Comparison of ENCODE assay signal across 14 cellular contexts in genomic region chr12:123895477-123895876, GRCh38.
DNase-seq lines count a peak whose midpoint lies in the region; ATAC-seq and TF ChIP-seq lines count a peak whose summit lies in the region.
"Had no signal": no experiment of that assay in that cellular context is flagged by ENCODE, and none has a peak within 500 bp of the region (broad histone marks: within the 10 kb centered on the region; RNA-seq: fewer than 3 reads in every experiment).

No MANE protein-coding gene starts in this region.

- no peak for TF ChIP-seq CTCF in natural killer cell (IDR thresholded peaks at IDR 0.05)

- H3K9me3 Mint-ChIP-seq in natural killer cell treated with Interleukin-12 subunit alpha and Interleukin-12 subunit beta and Interleukin-15 and Interleukin-18, amount 100 ng/mL, for 72 hours: no peaks in the 10 kb centered on the region
- H3K9me3 Mint-ChIP-seq in natural killer cell: no peaks in the 10 kb centered on the region
- H3K9me3 Mint-ChIP-seq in activated T-cell treated with anti-CD3 and anti-CD28 coated beads, Interleukin-2, amount 50 U/mL, for 4 hours: no peaks in the 10 kb centered on the region
- H3K9me3 Mint-ChIP-seq: CD4-positive, CD25-positive, alpha-beta regulatory T cell had no signal

- H3K27ac Mint-ChIP-seq in natural killer cell treated with Interleukin-12 subunit alpha and Interleukin-12 subunit beta and Interleukin-15 and Interleukin-18, amount 100 ng/mL, for 72 hours: no peak overlapping the region
- H3K27ac Mint-ChIP-seq in natural killer cell: no peak overlapping the region
- H3K27ac Mint-ChIP-seq: IgD-negative memory B cell had no signal

- H3K27me3 Mint-ChIP-seq in natural killer cell treated with Interleukin-12 subunit alpha and Interleukin-12 subunit beta and Interleukin-15 and Interleukin-18, amount 100 ng/mL, for 72 hours: peaks cover 8 to 23% of the 10 kb centered on the region in 2 donors
- H3K27me3 Mint-ChIP-seq in natural killer cell (ENCODE audit: low read depth in 2 of 2): peaks cover 2 to 11% of the 10 kb centered on the region in 2 donors
- H3K27me3 Mint-ChIP-seq in activated T-cell treated with anti-CD3 and anti-CD28 coated beads, Interleukin-2, amount 50 U/mL, for 4 hours (ENCODE audit: low read depth): peaks cover 14% of the 10 kb centered on the region
- H3K27me3 Mint-ChIP-seq: IgD-negative memory B cell had no signal

- H3K36me3 Mint-ChIP-seq in natural killer cell treated with Interleukin-12 subunit alpha and Interleukin-12 subunit beta and Interleukin-15 and Interleukin-18, amount 100 ng/mL, for 72 hours: no peaks in the 10 kb centered on the region
- no peaks in the 10 kb centered on the region for H3K36me3 Mint-ChIP-seq in natural killer cell
- H3K36me3 Mint-ChIP-seq in activated T-cell treated with anti-CD3 and anti-CD28 coated beads, Interleukin-2, amount 50 U/mL, for 4 hours (ENCODE audit: insufficient read depth): no peaks in the 10 kb centered on the region
- H3K36me3 Mint-ChIP-seq: IgD-negative memory B cell had no signal

- no peaks in the 10 kb centered on the region for H3K4me1 Mint-ChIP-seq in natural killer cell treated with Interleukin-12 subunit alpha and Interleukin-12 subunit beta and Interleukin-15 and Interleukin-18, amount 100 ng/mL, for 72 hours (ENCODE audit: low read depth in 2 of 2)
- no peaks in the 10 kb centered on the region for H3K4me1 Mint-ChIP-seq in natural killer cell
- no peaks in the 10 kb centered on the region for H3K4me1 Mint-ChIP-seq in activated T-cell treated with anti-CD3 and anti-CD28 coated beads, Interleukin-2, amount 50 U/mL, for 4 hours (ENCODE audit: low read depth)
- H3K4me1 Mint-ChIP-seq: CD4-positive, CD25-positive, alpha-beta regulatory T cell; IgD-negative memory B cell had no signal

- DNase-seq in natural killer cell treated with Interleukin-12 subunit alpha and Interleukin-12 subunit beta and Interleukin-15 and Interleukin-18, amount 100 ng/mL, for 72 hours (ENCODE audit: low spot score): peak; percentile 16
- no peak for DNase-seq in natural killer cell
- peak; percentile 59 for DNase-seq in NCI-H774 (lab: John Stamatoyannopoulos, UW)
- DNase-seq in midbrain (lab: John Stamatoyannopoulos, UW): peak; percentile 30
- peak; percentile 61 for DNase-seq in superior temporal gyrus (ENCODE audit: extremely low spot score)
- DNase-seq in activated T-cell treated with anti-CD3 and anti-CD28 coated beads, Interleukin-2, amount 50 U/mL, for 4 hours: no peak
- DNase-seq in retina: no peak
- DNase-seq: Calu3; CD4-positive, CD25-positive, alpha-beta regulatory T cell; DMS 273 treated with DMSO at 0.1 percent for 48 hours; HCEC 1CT had no signal

- no peak overlapping the region for H3K4me3 Mint-ChIP-seq in natural killer cell treated with Interleukin-12 subunit alpha and Interleukin-12 subunit beta and Interleukin-15 and Interleukin-18, amount 100 ng/mL, for 72 hours
- no peak overlapping the region for H3K4me3 Mint-ChIP-seq in natural killer cell
- H3K4me3 Mint-ChIP-seq in activated T-cell treated with anti-CD3 and anti-CD28 coated beads, Interleukin-2, amount 50 U/mL, for 4 hours: no peak overlapping the region
- H3K4me3 Mint-ChIP-seq: CD4-positive, CD25-positive, alpha-beta regulatory T cell; IgD-negative memory B cell had no signal

- no peak for ATAC-seq in natural killer cell treated with Interleukin-12 subunit alpha and Interleukin-12 subunit beta and Interleukin-15 and Interleukin-18, amount 100 ng/mL, for 72 hours
- ATAC-seq in natural killer cell: no peak
- no peak for ATAC-seq in activated T-cell treated with anti-CD3 and anti-CD28 coated beads, Interleukin-2, amount 50 U/mL, for 4 hours
- ATAC-seq in HG02763 (IDR thresholded peaks at IDR 0.05; ENCODE audit: unreplicated experiment): no peak
- ATAC-seq: A549 had no signal

- intact Hi-C loops in natural killer cell (cut with micrococcal nuclease): no loop called here

Comparison
In these comparisons a context has a peak if more than half of its experiments do, and no peak if none do; other contexts are left out.
1. DNase-seq: peak in natural killer cell treated with Interleukin-12 subunit alpha and Interleukin-12 subunit beta and Interleukin-15 and Interleukin-18, amount 100 ng/mL, for 72 hours (single experiment), NCI-H774 (single experiment), midbrain (single experiment) and superior temporal gyrus (single experiment); none in natural killer cell (single experiment), activated T-cell treated with anti-CD3 and anti-CD28 coated beads, Interleukin-2, amount 50 U/mL, for 4 hours (single experiment) and retina (single experiment).